Comparison of ENCODE assay signal across 28 cellular contexts in the genomic region with DNA sequence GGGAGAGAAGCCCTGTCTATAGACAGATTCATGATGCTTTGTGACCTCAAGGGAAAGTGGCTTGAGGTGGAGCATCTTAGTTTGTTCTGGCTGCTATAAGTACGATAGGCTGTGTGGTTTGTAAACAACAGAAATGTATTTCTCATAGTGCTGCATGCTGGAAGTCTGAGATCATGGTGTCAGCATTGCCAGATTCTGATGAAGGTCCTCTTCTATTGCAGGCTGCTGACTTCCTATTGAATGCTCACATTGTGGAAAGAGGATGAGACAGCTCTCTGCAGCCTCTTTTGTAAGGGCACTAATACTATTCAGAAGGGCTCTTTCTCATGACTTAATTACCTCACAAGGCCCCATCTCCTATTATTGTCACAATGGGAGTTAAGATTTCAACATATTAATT.
A peak's percentile ranks its signal among the peaks of the same experiment; 100 is the strongest.
DNase-seq lines count a peak whose midpoint lies in the region; ATAC-seq and TF ChIP-seq lines count a peak whose summit lies in the region.
"Had no signal": no experiment of that assay in that cellular context is flagged by ENCODE, and none has a peak within 500 bp of the region (broad histone marks: within the 10 kb centered on the region; RNA-seq: fewer than 3 reads in every experiment).

No MANE protein-coding gene starts in this region.

- no peak overlapping the region for H3K4me2 ChIP-seq in mesenchymal stem cell (ENCODE audit: low read length, poor library complexity, severe bottlenecking)
- no peak overlapping the region for H3K4me2 ChIP-seq in H9 (ENCODE audit: insufficient read depth, insufficient read length, low read length)

- H3K36me3 ChIP-seq in A673 (ENCODE audit: insufficient read depth, low read length, poor library complexity, severe bottlenecking) = no peaks in the 10 kb centered on the region
- no peaks in the 10 kb centered on the region for H3K36me3 ChIP-seq in mesenchymal stem cell (ENCODE audit: control insufficient read depth in 1 of 2, insufficient read depth in 2 of 2, low read depth in 1 of 2, low read length in 2 of 2)
- H3K36me3 ChIP-seq: esophagus squamous epithelium, tibial artery, WERI-Rb-1 had no signal

- no peak overlapping the region for H3K27ac Mint-ChIP-seq in H9
- no peak overlapping the region for H3K27ac Mint-ChIP-seq in activated CD4-positive, alpha-beta memory T cell treated with anti-CD3 and anti-CD28 coated beads, Interleukin-2, amount 10 ng/mL, durations not matched to agents 7 days and 5 days
- no peak overlapping the region for H3K27ac Mint-ChIP-seq in activated T-helper 17 cell treated with anti-CD3 and anti-CD28 coated beads, Interleukin-2, amount 50 U/mL, for 72 hours
- H3K27ac Mint-ChIP-seq: activated CD8-positive, alpha-beta T cell treated with anti-CD3 and anti-CD28 coated beads, Interleukin-2, amount 10 ng/mL, durations not matched to agents 7 days and 5 days; activated naive CD8-positive, alpha-beta T cell treated with anti-CD3 and anti-CD28 coated beads for 36 hours; activated T-cell treated with anti-CD3 and anti-CD28 coated beads, Interleukin-2, amount 50 U/mL, for 72 hours; CD4-positive, CD25-positive, alpha-beta regulatory T cell; stimulated activated effector memory CD8-positive, alpha-beta T cell treated with anti-CD3 and anti-CD28 coated beads, Interleukin-12 subunit alpha, Interleukin-12 subunit beta, amount 100 ng/mL, for 72 hours; T-helper 17 cell had no signal

- H3K23me2 ChIP-seq in H9 (ENCODE audit: insufficient read length, low read depth, low read length, poor library complexity, severe bottlenecking) = no peaks in the 10 kb centered on the region

- no peak overlapping the region for H4K5ac ChIP-seq in H9 (ENCODE audit: insufficient read length, low read depth, low read length)

- H2AFZ ChIP-seq in mesenchymal stem cell (ENCODE audit: low read depth, low read length) = no peak overlapping the region
- no peak overlapping the region for H2AFZ ChIP-seq in H9 (ENCODE audit: low read length)

- TF ChIP-seq CTCF in A673 (conservative IDR thresholded peaks at IDR 0.05; ENCODE audit: low read depth, low read length) = no peak
- TF ChIP-seq CTCF in H9 (conservative IDR thresholded peaks at IDR 0.05) = no peak

- no peak overlapping the region for H3K14ac ChIP-seq in mesenchymal stem cell (ENCODE audit: low read length in 2 of 2)
- no peak overlapping the region for H3K14ac ChIP-seq in H9 (ENCODE audit: insufficient read depth, low read length)

- BruUV-seq in A673 (replicated peaks; lab: Mats Ljungman, UMichigan) = no TSS peak

- no peak overlapping the region for H2BK15ac ChIP-seq in mesenchymal stem cell (ENCODE audit: low read depth, poor library complexity, severe bottlenecking)
- H2BK15ac ChIP-seq in H9 (ENCODE audit: low read depth, low read length) = no peak overlapping the region

- H3K4ac ChIP-seq in mesenchymal stem cell (ENCODE audit: low read depth in 1 of 2, low read length in 2 of 2) = no peak overlapping the region
- H3K4ac ChIP-seq in H9 (ENCODE audit: low read depth, low read length) = no peak overlapping the region

- peaks cover 2 to 4% (median 3%) of the 10 kb centered on the region in 3 experiments; a peak in 5 of 7 replicates for H3K36me3 Mint-ChIP-seq in H9 (ENCODE audit: insufficient read depth in 1 of 3, low read depth in 3 of 3)
- H3K36me3 Mint-ChIP-seq in activated CD4-positive, alpha-beta memory T cell treated with anti-CD3 and anti-CD28 coated beads, Interleukin-2, amount 10 ng/mL, durations not matched to agents 7 days and 5 days (ENCODE audit: low read depth) = no peaks in the 10 kb centered on the region
- H3K36me3 Mint-ChIP-seq in activated T-helper 17 cell treated with anti-CD3 and anti-CD28 coated beads, Interleukin-2, amount 50 U/mL, for 72 hours (ENCODE audit: low read depth) = no peaks in the 10 kb centered on the region
- H3K36me3 Mint-ChIP-seq: activated naive CD8-positive, alpha-beta T cell treated with anti-CD3 and anti-CD28 coated beads for 36 hours; CD4-positive, CD25-positive, alpha-beta regulatory T cell; stimulated activated effector memory CD8-positive, alpha-beta T cell treated with anti-CD3 and anti-CD28 coated beads, Interleukin-12 subunit alpha, Interleukin-12 subunit beta, amount 100 ng/mL, for 72 hours had no signal

- no peak for ATAC-seq in activated T-helper 17 cell treated with anti-CD3 and anti-CD28 coated beads, Interleukin-2, amount 50 U/mL, for 72 hours (replicated peaks)
- ATAC-seq: activated CD8-positive, alpha-beta T cell treated with anti-CD3 and anti-CD28 coated beads, Interleukin-2, amount 10 ng/mL, durations not matched to agents 7 days and 5 days; activated T-cell treated with anti-CD3 and anti-CD28 coated beads, Interleukin-2, amount 50 U/mL, for 72 hours; K562; stimulated activated effector memory CD8-positive, alpha-beta T cell treated with anti-CD3 and anti-CD28 coated beads, Interleukin-12 subunit alpha, Interleukin-12 subunit beta, amount 100 ng/mL, for 72 hours; T-helper 17 cell had no signal

- no peak overlapping the region for H2BK20ac ChIP-seq in H9 (ENCODE audit: low read depth, low read length, poor library complexity, severe bottlenecking)

- H3K4me1 ChIP-seq in A673 (ENCODE audit: insufficient read depth, low read length, poor library complexity, severe bottlenecking) = no peaks in the 10 kb centered on the region
- H3K4me1 ChIP-seq in mesenchymal stem cell (ENCODE audit: control insufficient read depth, insufficient read depth, low read depth, low read length) = peaks cover 4% of the 10 kb centered on the region
- H3K4me1 ChIP-seq in H9 (ENCODE audit: insufficient read depth, low read length) = no peaks in the 10 kb centered on the region; the same call in 1 of the 2 replicates
- H3K4me1 ChIP-seq: esophagus squamous epithelium, tibial artery had no signal

- no peaks in the 10 kb centered on the region for H3K27me3 Mint-ChIP-seq in H9 (ENCODE audit: low read depth)
- no peaks in the 10 kb centered on the region for H3K27me3 Mint-ChIP-seq in activated CD4-positive, alpha-beta memory T cell treated with anti-CD3 and anti-CD28 coated beads, Interleukin-2, amount 10 ng/mL, durations not matched to agents 7 days and 5 days
- H3K27me3 Mint-ChIP-seq in activated T-helper 17 cell treated with anti-CD3 and anti-CD28 coated beads, Interleukin-2, amount 50 U/mL, for 72 hours = no peaks in the 10 kb centered on the region
- H3K27me3 Mint-ChIP-seq: activated naive CD8-positive, alpha-beta T cell treated with anti-CD3 and anti-CD28 coated beads for 36 hours; CD4-positive, CD25-positive, alpha-beta regulatory T cell; T-helper 17 cell had no signal

- no peak overlapping the region for H4K8ac ChIP-seq in mesenchymal stem cell (ENCODE audit: low read length)
- H4K8ac ChIP-seq in H9 (replicated peaks; ENCODE audit: insufficient read length, low read depth, low read length) = no peak overlapping the region

- H3K4me3 ChIP-seq in A673 (ENCODE audit: low read depth, low read length, poor library complexity, severe bottlenecking) (no peak overlapping the region), mesenchymal stem cell (ENCODE audit: insufficient read depth in 1 of 2, low read depth in 1 of 2, low read length in 2 of 2) (no peak overlapping the region)
- H3K4me3 ChIP-seq: esophagus squamous epithelium, K562, tibial artery had no signal

- POLR2A ChIA-PET in A673 (lab: Charles Lee; ENCODE audit: low non-redundant PET) = no interaction called here
- POLR2A ChIA-PET in activated CD4-positive, alpha-beta memory T cell treated with anti-CD3 and anti-CD28 coated beads, Interleukin-2, amount 10 ng/mL, durations not matched to agents 7 days and 5 days (lab: Charles Lee) = no interaction called here

- H3K27me3 ChIP-seq in A673 (replicated peaks; ENCODE audit: insufficient read depth, low read depth, low read length, poor library complexity) (no peaks in the 10 kb centered on the region), mesenchymal stem cell (ENCODE audit: control insufficient read depth in 1 of 2, insufficient read depth in 1 of 2, low read length in 2 of 2) (no peaks in the 10 kb centered on the region), H9 (ENCODE audit: insufficient read depth, low read length) (no peaks in the 10 kb centered on the region)
- H3K27me3 ChIP-seq: esophagus squamous epithelium, tibial artery had no signal

- H4K91ac ChIP-seq in mesenchymal stem cell (ENCODE audit: low read length) (no peak overlapping the region), H9 (ENCODE audit: insufficient read length, low read depth, low read length) (no peak overlapping the region)

- no peak overlapping the region for H3K18ac ChIP-seq in mesenchymal stem cell (ENCODE audit: low read depth in 1 of 2, low read length in 2 of 2)
- no peak overlapping the region for H3K18ac ChIP-seq in H9 (ENCODE audit: insufficient read length, low read depth, low read length)

- no peaks in the 10 kb centered on the region for H4K20me1 ChIP-seq in H9 (ENCODE audit: control insufficient read depth, insufficient read depth, insufficient read length)

- no peak overlapping the region for H3K56ac ChIP-seq in H9 (ENCODE audit: insufficient read length, low read depth, low read length)

- peak; percentile 3 for DNase-seq in A673 (ENCODE audit: low spot score)
- DNase-seq in HT1080 (ENCODE audit: low read depth) = peak; percentile 5
- peak; percentile 60 for DNase-seq in dedifferentiated amniotic fluid mesenchymal stem cell (ENCODE audit: extremely low spot score)
- DNase-seq in mesenchymal stem cell = peak; percentile 82
- DNase-seq in activated CD4-positive, alpha-beta T cell treated with anti-CD3 and anti-CD28 coated beads for 48 hours = no peak
- DNase-seq in H9 = no peak
- DNase-seq in activated CD4-positive, alpha-beta memory T cell treated with anti-CD3 and anti-CD28 coated beads, Interleukin-2, amount 10 ng/mL, durations not matched to agents 7 days and 5 days = no peak
- DNase-seq: activated CD8-positive, alpha-beta T cell treated with anti-CD3 and anti-CD28 coated beads, Interleukin-2, amount 10 ng/mL, durations not matched to agents 7 days and 5 days; activated naive CD8-positive, alpha-beta T cell treated with anti-CD3 and anti-CD28 coated beads for 36 hours; activated T-cell treated with anti-CD3 and anti-CD28 coated beads, Interleukin-2, amount 50 U/mL, for 72 hours; CD4-positive, CD25-positive, alpha-beta regulatory T cell; effector memory CD4-positive, alpha-beta T cell; esophagus squamous epithelium; GOT3; kidney glomerular epithelial cell; NCI-H1048; NCI-H2081 treated with DMSO at 0.1 percent for 48 hours; NCI-H69; retina; SIG-M5; stimulated activated CD4-positive, alpha-beta T cell treated with anti-CD3 and anti-CD28 coated beads, Interleukin-15, amount 100 ng/mL, for 24 hours; T-helper 17 cell; tibial artery; WERI-Rb-1 had no signal

- H2BK120ac ChIP-seq in mesenchymal stem cell (ENCODE audit: low read depth, low read length) = no peak overlapping the region
- H2BK120ac ChIP-seq in H9 (ENCODE audit: low read depth, low read length, poor library complexity, severe bottlenecking) = no peak overlapping the region

- H3K9me3 Mint-ChIP-seq in H9 = peaks cover 0 to 2% of the 10 kb centered on the region in 2 experiments; a peak in 3 of 5 replicates
- H3K9me3 Mint-ChIP-seq in activated CD4-positive, alpha-beta memory T cell treated with anti-CD3 and anti-CD28 coated beads, Interleukin-2, amount 10 ng/mL, durations not matched to agents 7 days and 5 days = peaks cover 11% of the 10 kb centered on the region
- H3K9me3 Mint-ChIP-seq in activated T-helper 17 cell treated with anti-CD3 and anti-CD28 coated beads, Interleukin-2, amount 50 U/mL, for 72 hours = peaks cover 25% of the 10 kb centered on the region

- no peak overlapping the region for H3T11ph ChIP-seq in H9 (ENCODE audit: low read length)

- H3K23ac ChIP-seq in mesenchymal stem cell (ENCODE audit: low read length in 2 of 2) (no peak overlapping the region), H9 (ENCODE audit: insufficient read length, low read depth, low read length) (no peak overlapping the region)

- H2BK5ac ChIP-seq in mesenchymal stem cell (ENCODE audit: low read depth, low read length, poor library complexity, severe bottlenecking) (no peak overlapping the region), H9 (ENCODE audit: insufficient read length, low read length) (no peak overlapping the region)

- no peak overlapping the region for H3K27ac ChIP-seq in A673 (ENCODE audit: low read depth, low read length, poor library complexity, severe bottlenecking)
- H3K27ac ChIP-seq in mesenchymal stem cell (ENCODE audit: low read length, poor library complexity, severe bottlenecking) = no peak overlapping the region
- no peak overlapping the region for H3K27ac ChIP-seq in H9 (ENCODE audit: insufficient read length, low read depth, low read length)
- H3K27ac ChIP-seq: esophagus squamous epithelium, tibial artery, WERI-Rb-1 had no signal

- no peaks in the 10 kb centered on the region for H3K79me2 ChIP-seq in H9 (ENCODE audit: insufficient read depth, low read length)

- H2BK12ac ChIP-seq in mesenchymal stem cell (ENCODE audit: low read length in 2 of 2) (no peak overlapping the region), H9 (ENCODE audit: insufficient read length, low read depth, low read length) (no peak overlapping the region)

- CTCF ChIA-PET in A673 (lab: Charles Lee) = no interaction called here
- CTCF ChIA-PET in activated CD4-positive, alpha-beta memory T cell treated with anti-CD3 and anti-CD28 coated beads, Interleukin-2, amount 10 ng/mL, durations not matched to agents 7 days and 5 days (lab: Charles Lee) = no interaction called here

- no peak overlapping the region for H2AK5ac ChIP-seq in mesenchymal stem cell (ENCODE audit: low read length, severe bottlenecking)
- no peak overlapping the region for H2AK5ac ChIP-seq in H9 (ENCODE audit: insufficient read length, low read length)

- 17% methylated on average over 1 of the region's 1 CpG for WGBS in mesenchymal stem cell
- no CpG with 5 or more reads among the region's 1 CpG for WGBS in H9 (ENCODE audit: extremely low coverage, insufficient read length, low lambda C conversion rate)

- no peaks in the 10 kb centered on the region for H3K9me3 ChIP-seq in A673 (ENCODE audit: low read depth, low read length, poor library complexity, severe bottlenecking)
- H3K9me3 ChIP-seq in mesenchymal stem cell (ENCODE audit: control insufficient read depth, low read length) = no peaks in the 10 kb centered on the region
- no peaks in the 10 kb centered on the region for H3K9me3 ChIP-seq in H9 (ENCODE audit: control insufficient read depth, low read depth, low read length)
- H3K9me3 ChIP-seq: tibial artery had no signal

- H3K4me3 Mint-ChIP-seq in H9 = no peak overlapping the region
- H3K4me3 Mint-ChIP-seq in activated CD4-positive, alpha-beta memory T cell treated with anti-CD3 and anti-CD28 coated beads, Interleukin-2, amount 10 ng/mL, durations not matched to agents 7 days and 5 days = no peak overlapping the region
- no peak overlapping the region for H3K4me3 Mint-ChIP-seq in activated T-helper 17 cell treated with anti-CD3 and anti-CD28 coated beads, Interleukin-2, amount 50 U/mL, for 72 hours
- H3K4me3 Mint-ChIP-seq: activated CD8-positive, alpha-beta T cell treated with anti-CD3 and anti-CD28 coated beads, Interleukin-2, amount 10 ng/mL, durations not matched to agents 7 days and 5 days; activated naive CD8-positive, alpha-beta T cell treated with anti-CD3 and anti-CD28 coated beads for 36 hours; activated T-cell treated with anti-CD3 and anti-CD28 coated beads, Interleukin-2, amount 50 U/mL, for 72 hours; CD4-positive, CD25-positive, alpha-beta regulatory T cell; neural crest cell; stimulated activated effector memory CD8-positive, alpha-beta T cell treated with anti-CD3 and anti-CD28 coated beads, Interleukin-12 subunit alpha, Interleukin-12 subunit beta, amount 100 ng/mL, for 72 hours; T-helper 17 cell had no signal

- peaks cover 11 to 21% of the 10 kb centered on the region in 2 experiments for H3K4me1 Mint-ChIP-seq in H9
- no peaks in the 10 kb centered on the region for H3K4me1 Mint-ChIP-seq in activated CD4-positive, alpha-beta memory T cell treated with anti-CD3 and anti-CD28 coated beads, Interleukin-2, amount 10 ng/mL, durations not matched to agents 7 days and 5 days
- no peaks in the 10 kb centered on the region for H3K4me1 Mint-ChIP-seq in activated T-helper 17 cell treated with anti-CD3 and anti-CD28 coated beads, Interleukin-2, amount 50 U/mL, for 72 hours
- H3K4me1 Mint-ChIP-seq: activated naive CD8-positive, alpha-beta T cell treated with anti-CD3 and anti-CD28 coated beads for 36 hours; CD4-positive, CD25-positive, alpha-beta regulatory T cell; stimulated activated effector memory CD8-positive, alpha-beta T cell treated with anti-CD3 and anti-CD28 coated beads, Interleukin-12 subunit alpha, Interleukin-12 subunit beta, amount 100 ng/mL, for 72 hours; T-helper 17 cell had no signal

- H3K9ac ChIP-seq in mesenchymal stem cell (ENCODE audit: low read length) = no peak overlapping the region
- H3K9ac ChIP-seq in H9 (ENCODE audit: extremely low read depth, insufficient read length, low read length) = no peak overlapping the region

- H3K79me1 ChIP-seq in mesenchymal stem cell (replicated peaks; ENCODE audit: low read length, poor library complexity, severe bottlenecking) = no peaks in the 10 kb centered on the region
- no peaks in the 10 kb centered on the region for H3K79me1 ChIP-seq in H9 (ENCODE audit: insufficient read depth, low read depth, low read length, poor library complexity, severe bottlenecking)

- intact Hi-C loops in A673 (cut with micrococcal nuclease; ENCODE audit: unreplicated experiment) = no loop called here

Comparison
In these comparisons a context has a peak if more than half of its experiments do, and no peak if none do; other contexts are left out.
1. DNase-seq: peak in A673 (single experiment), HT1080 (single experiment), dedifferentiated amniotic fluid mesenchymal stem cell (single experiment) and mesenchymal stem cell (single experiment); none in activated CD4-positive, alpha-beta T cell treated with anti-CD3 and anti-CD28 coated beads for 48 hours (single experiment), H9 (single experiment) and activated CD4-positive, alpha-beta memory T cell treated with anti-CD3 and anti-CD28 coated beads, Interleukin-2, amount 10 ng/mL, durations not matched to agents 7 days and 5 days (single experiment).